Comparison of ENCODE assay signal across 14 cellular contexts in the genomic region with DNA sequence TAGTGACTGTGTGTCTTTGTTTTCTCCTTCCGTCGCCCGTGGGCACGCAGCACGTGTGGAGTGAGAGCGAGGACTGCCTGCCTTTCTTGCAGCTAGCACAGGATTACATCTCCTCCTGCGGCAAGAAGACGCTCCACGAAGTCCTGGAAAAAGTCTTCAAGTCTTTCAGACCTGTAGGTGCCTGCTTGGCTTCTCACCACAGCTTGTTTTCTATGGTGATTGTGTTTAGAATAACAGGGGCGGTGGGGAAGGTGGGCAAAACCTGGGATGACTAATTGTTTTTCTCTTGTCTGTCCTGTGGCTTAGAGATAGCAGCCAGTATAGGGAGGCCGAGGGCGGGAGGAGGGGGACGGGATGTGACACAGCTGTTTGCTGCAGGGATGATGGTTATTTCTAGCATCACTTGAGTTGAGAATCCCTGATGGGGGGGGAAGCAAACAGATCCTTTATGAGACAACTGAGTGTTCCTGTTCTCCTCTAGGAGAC. TPM values are rescaled to one million over a fixed set of nuclear protein-coding genes. Genes with fewer than 3 reads are reported as not detected.
A peak's percentile ranks its signal among the peaks of the same experiment; 100 is the strongest.
DNase-seq lines count a peak whose midpoint lies in the region; ATAC-seq and TF ChIP-seq lines count a peak whose summit lies in the region.
"Had no signal": no experiment of that assay in that cellular context is flagged by ENCODE, and none has a peak within 500 bp of the region (broad histone marks: within the 10 kb centered on the region; RNA-seq: fewer than 3 reads in every experiment).

No MANE protein-coding gene starts in this region.

- CTCF ChIA-PET in activated CD4-positive, alpha-beta memory T cell treated with anti-CD3 and anti-CD28 coated beads, Interleukin-2, amount 10 ng/mL, durations not matched to agents 7 days and 5 days (lab: Charles Lee) = no interaction called here

- H3K27ac Mint-ChIP-seq in stimulated activated effector memory CD8-positive, alpha-beta T cell treated with anti-CD3 and anti-CD28 coated beads, Interleukin-12 subunit alpha, Interleukin-12 subunit beta, amount 100 ng/mL, for 72 hours = no peak overlapping the region
- H3K27ac Mint-ChIP-seq in activated CD4-positive, alpha-beta memory T cell treated with anti-CD3 and anti-CD28 coated beads, Interleukin-2, amount 10 ng/mL, durations not matched to agents 7 days and 5 days = no peak overlapping the region

- 76 to 90% methylated on average over 9 to 11 of the region's 13 CpGs for WGBS in esophagus squamous epithelium, 2 donors

- H3K79me2 ChIP-seq in OCI-LY3 (ENCODE audit: low read length) = peaks cover 73% of the 10 kb centered on the region

- no peaks in the 10 kb centered on the region for H3K36me3 Mint-ChIP-seq in stimulated activated effector memory CD8-positive, alpha-beta T cell treated with anti-CD3 and anti-CD28 coated beads, Interleukin-12 subunit alpha, Interleukin-12 subunit beta, amount 100 ng/mL, for 72 hours
- H3K36me3 Mint-ChIP-seq in activated CD4-positive, alpha-beta memory T cell treated with anti-CD3 and anti-CD28 coated beads, Interleukin-2, amount 10 ng/mL, durations not matched to agents 7 days and 5 days (ENCODE audit: low read depth) = no peaks in the 10 kb centered on the region

- H3K4me1 ChIP-seq in OCI-LY3 (ENCODE audit: low read length) = peaks cover 82% of the 10 kb centered on the region
- H3K4me1 ChIP-seq in esophagus squamous epithelium = peaks cover 20 to 77% (median 34%) of the 10 kb centered on the region in 3 donors
- H3K4me1 ChIP-seq: BE2C had no signal

- intact Hi-C loops in esophagus squamous epithelium (cut with DNase I) = no loop called here

- no peaks in the 10 kb centered on the region for H3K27me3 Mint-ChIP-seq in activated CD4-positive, alpha-beta memory T cell treated with anti-CD3 and anti-CD28 coated beads, Interleukin-2, amount 10 ng/mL, durations not matched to agents 7 days and 5 days

- H3K9me3 Mint-ChIP-seq in stimulated activated effector memory CD8-positive, alpha-beta T cell treated with anti-CD3 and anti-CD28 coated beads, Interleukin-12 subunit alpha, Interleukin-12 subunit beta, amount 100 ng/mL, for 72 hours = no peaks in the 10 kb centered on the region
- H3K9me3 Mint-ChIP-seq in activated CD4-positive, alpha-beta memory T cell treated with anti-CD3 and anti-CD28 coated beads, Interleukin-2, amount 10 ng/mL, durations not matched to agents 7 days and 5 days = no peaks in the 10 kb centered on the region

- no peaks in the 10 kb centered on the region for H4K20me1 ChIP-seq in OCI-LY3 (ENCODE audit: insufficient read depth, low read length)

- H3K27me3 ChIP-seq in OCI-LY3 (ENCODE audit: low read depth, low read length) = no peaks in the 10 kb centered on the region
- H3K27me3 ChIP-seq in esophagus squamous epithelium = no peaks in the 10 kb centered on the region
- H3K27me3 ChIP-seq: BE2C had no signal

- peak; percentile 41 for ATAC-seq in stimulated activated effector memory CD8-positive, alpha-beta T cell treated with anti-CD3 and anti-CD28 coated beads, Interleukin-12 subunit alpha, Interleukin-12 subunit beta, amount 100 ng/mL, for 72 hours
- no peak for ATAC-seq in GM18861 (IDR thresholded peaks at IDR 0.05; ENCODE audit: unreplicated experiment)
- ATAC-seq: left colon had no signal

- H3K4me1 Mint-ChIP-seq in stimulated activated effector memory CD8-positive, alpha-beta T cell treated with anti-CD3 and anti-CD28 coated beads, Interleukin-12 subunit alpha, Interleukin-12 subunit beta, amount 100 ng/mL, for 72 hours = peaks cover 10% of the 10 kb centered on the region
- peaks cover 8% of the 10 kb centered on the region for H3K4me1 Mint-ChIP-seq in activated CD4-positive, alpha-beta memory T cell treated with anti-CD3 and anti-CD28 coated beads, Interleukin-2, amount 10 ng/mL, durations not matched to agents 7 days and 5 days

- TF ChIP-seq CTCF in OCI-LY3 (IDR thresholded peaks at IDR 0.05; ENCODE audit: low read depth, low read length) (no peak), esophagus squamous epithelium (IDR thresholded peaks at IDR 0.05) (no peak)

- H3K9me3 ChIP-seq in OCI-LY3 (ENCODE audit: insufficient read depth, low read length) (no peaks in the 10 kb centered on the region), esophagus squamous epithelium (no peaks in the 10 kb centered on the region)
- H3K9me3 ChIP-seq: BE2C had no signal

- H3K9ac ChIP-seq in OCI-LY3 (ENCODE audit: low read length) = no peak overlapping the region
- H3K9ac ChIP-seq: KMS-11 had no signal

- H3K4me3 Mint-ChIP-seq in stimulated activated effector memory CD8-positive, alpha-beta T cell treated with anti-CD3 and anti-CD28 coated beads, Interleukin-12 subunit alpha, Interleukin-12 subunit beta, amount 100 ng/mL, for 72 hours = no peak overlapping the region
- no peak overlapping the region for H3K4me3 Mint-ChIP-seq in activated CD4-positive, alpha-beta memory T cell treated with anti-CD3 and anti-CD28 coated beads, Interleukin-2, amount 10 ng/mL, durations not matched to agents 7 days and 5 days

- peaks cover 13% of the 10 kb centered on the region for H3K36me3 ChIP-seq in OCI-LY3 (replicated peaks; ENCODE audit: low read depth, low read length)
- H3K36me3 ChIP-seq in esophagus squamous epithelium = peaks cover 0 to 15% (median 0%) of the 10 kb centered on the region in 3 donors
- H3K36me3 ChIP-seq: BE2C had no signal

- POLR2A ChIA-PET in activated CD4-positive, alpha-beta memory T cell treated with anti-CD3 and anti-CD28 coated beads, Interleukin-2, amount 10 ng/mL, durations not matched to agents 7 days and 5 days (lab: Charles Lee) = no interaction called here

- DNase-seq in activated gamma-delta T cell treated with Interleukin-2 at 50 U/mL for 16 hours = peak; percentile 46
- no peak for DNase-seq in activated gamma-delta T cell (lab: John Stamatoyannopoulos, UW)
- DNase-seq in esophagus squamous epithelium (lab: John Stamatoyannopoulos, UW) = no peak
- DNase-seq in stimulated activated effector memory CD8-positive, alpha-beta T cell treated with anti-CD3 and anti-CD28 coated beads, Interleukin-12 subunit alpha, Interleukin-12 subunit beta, amount 100 ng/mL, for 72 hours (ENCODE audit: low spot score in 2 of 2) = no peak
- no peak for DNase-seq in activated CD4-positive, alpha-beta memory T cell treated with anti-CD3 and anti-CD28 coated beads, Interleukin-2, amount 10 ng/mL, durations not matched to agents 7 days and 5 days
- no peak for DNase-seq in pons (ENCODE audit: low spot score)
- DNase-seq: BE2C; left colon; NK-92 treated with Interleukin-12 subunit alpha and Interleukin-12 subunit beta, amount 100 ng/mL, for 24 hours; stimulated activated CD4-positive, alpha-beta T cell treated with anti-CD3 and anti-CD28 coated beads, Interleukin-4, amount 100 ng/mL, for 1 hour; T-helper 2 cell had no signal

- H3K27ac ChIP-seq in OCI-LY3 (ENCODE audit: low read length) = peak overlapping the region; percentile 73; the same call in 1 of the 2 replicates
- peak overlapping the region in 3 of 4 donors; percentile 27 to 73 (median 36) for H3K27ac ChIP-seq in esophagus squamous epithelium

- peak overlapping the region; percentile 69 for H3K4me2 ChIP-seq in OCI-LY3 (ENCODE audit: low read length)

- no peak overlapping the region for H3K4me3 ChIP-seq in OCI-LY3 (ENCODE audit: low read length)
- no peak overlapping the region for H3K4me3 ChIP-seq in esophagus squamous epithelium

- no peak for TF ChIP-seq POLR2A in esophagus squamous epithelium (IDR thresholded peaks at IDR 0.05)

- no peak overlapping the region for H2AFZ ChIP-seq in OCI-LY3 (ENCODE audit: low read depth, low read length)

RNA-seq across cellular contexts. Expression of gene MTURN, which starts 11.4 kb away (rescaled TPM):
- 10 to 100 TPM; 10.4 to 88.9 (median 18.6) TPM for total RNA-seq in esophagus squamous epithelium
- total RNA-seq in activated CD4-positive, alpha-beta memory T cell treated with anti-CD3 and anti-CD28 coated beads, Interleukin-2, amount 10 ng/mL, durations not matched to agents 7 days and 5 days = 1 to 10 TPM; 2.3 to 2.7 TPM
